ENCODE assay signal across 8 cellular contexts in genomic region chr17:47324224-47325020, GRCh38. TPM values are rescaled to one million over a fixed set of nuclear protein-coding genes. Genes with fewer than 3 reads are reported as not detected.
A peak's percentile ranks its signal among the peaks of the same experiment; 100 is the strongest.
DNase-seq lines count a peak whose midpoint lies in the region; ATAC-seq and TF ChIP-seq lines count a peak whose summit lies in the region.

No MANE protein-coding gene starts in this region.

- peaks cover 5% of the 10 kb centered on the region for H3K9me3 Mint-ChIP-seq in T-helper 2 cell treated with Interferon-gamma antibody and Interleukin-4, amounts not matched to agents 5 μg/mL and 100 μg/mL, for 36 hours

- peak overlapping the region; percentile 91 for H3K4me3 Mint-ChIP-seq in T-helper 2 cell treated with Interferon-gamma antibody and Interleukin-4, amounts not matched to agents 5 μg/mL and 100 μg/mL, for 36 hours

- peaks cover 3% of the 10 kb centered on the region for H3K9me3 ChIP-seq in MG63

- H3K27me3 Mint-ChIP-seq in T-helper 2 cell treated with Interferon-gamma antibody and Interleukin-4, amounts not matched to agents 5 μg/mL and 100 μg/mL, for 36 hours (ENCODE audit: low read depth): peaks cover 22% of the 10 kb centered on the region

- DNase-seq in GM06990 (ENCODE audit: extremely low read depth, insufficient read length): peak; percentile 84
- peak; percentile 66 for DNase-seq in MG63
- DNase-seq in T-helper 2 cell treated with Interferon-gamma antibody and Interleukin-4, amounts not matched to agents 5 μg/mL and 100 μg/mL, for 36 hours (ENCODE audit: low spot score): peak; percentile 52
- no peak for DNase-seq in brain microvascular endothelial cell
- DNase-seq in islet precursor cell: peak; percentile 78
- DNase-seq in stimulated activated CD4-positive, alpha-beta T cell treated with anti-CD3 and anti-CD28 coated beads, Interleukin-2, amount 100 ng/mL, for 24 hours: peak; percentile 51 to 54
- no peak for DNase-seq in A172 (ENCODE audit: low spot score)

- peaks cover 12% of the 10 kb centered on the region for H3K4me1 Mint-ChIP-seq in T-helper 2 cell treated with Interferon-gamma antibody and Interleukin-4, amounts not matched to agents 5 μg/mL and 100 μg/mL, for 36 hours (ENCODE audit: low read depth)

- H3K36me3 ChIP-seq in GM06990 (ENCODE audit: control insufficient read depth, insufficient read depth, low read length) (no peaks in the 10 kb centered on the region), MG63 (no peaks in the 10 kb centered on the region), brain microvascular endothelial cell (replicated peaks) (no peaks in the 10 kb centered on the region)

- H3K36me3 Mint-ChIP-seq in T-helper 2 cell treated with Interferon-gamma antibody and Interleukin-4, amounts not matched to agents 5 μg/mL and 100 μg/mL, for 36 hours (ENCODE audit: low read depth): no peaks in the 10 kb centered on the region

- H3K4me3 ChIP-seq in GM06990 (replicated peaks; ENCODE audit: low read depth, low read length) (peak overlapping the region; percentile 95), MG63 (peak overlapping the region; percentile 67), brain microvascular endothelial cell (ENCODE audit: low read depth, low read length) (peak overlapping the region; percentile 67)

- H3K27me3 ChIP-seq in GM06990 (replicated peaks; ENCODE audit: control insufficient read depth, insufficient read depth, low read length) (no peaks in the 10 kb centered on the region), MG63 (no peaks in the 10 kb centered on the region), brain microvascular endothelial cell (replicated peaks) (no peaks in the 10 kb centered on the region)

- in situ Hi-C loops in brain microvascular endothelial cell (cut with HindIII; ENCODE audit: low pct_ligation_motif_present, low sequenced_read_pairs): no loop called here

- H3K27ac ChIP-seq in brain microvascular endothelial cell: no peak overlapping the region

- no peak for TF ChIP-seq CTCF in GM06990 (IDR thresholded peaks at IDR 0.05; ENCODE audit: insufficient read depth, low read length, poor library complexity, severe bottlenecking)
- no peak for TF ChIP-seq CTCF in brain microvascular endothelial cell (IDR thresholded peaks at IDR 0.05; ENCODE audit: low read depth, low read length, missing control alignments)

- peak overlapping the region; percentile 95 for H3K27ac Mint-ChIP-seq in T-helper 2 cell treated with Interferon-gamma antibody and Interleukin-4, amounts not matched to agents 5 μg/mL and 100 μg/mL, for 36 hours

- ATAC-seq in GM21737 (IDR thresholded peaks at IDR 0.05; ENCODE audit: unreplicated experiment): peak; percentile 23

RNA-seq across cellular contexts. Expression of gene EFCAB13, which starts 0.7 kb away (rescaled TPM):
- 0.05 and 0.30 TPM in 2 replicates for total RNA-seq in MG63 (2014; rRNA removed; shearing (Covaris generic); ENCODE audit: low replicate concordance)
- not detected in 2 replicates for total RNA-seq in A172 (2014; rRNA removed; shearing (Covaris generic))

Comparison
In these comparisons a context has a peak if more than half of its experiments do, and no peak if none do; other contexts are left out.
1. DNase-seq: peak in GM06990 (single experiment), MG63 (single experiment), T-helper 2 cell treated with Interferon-gamma antibody and Interleukin-4, amounts not matched to agents 5 μg/mL and 100 μg/mL, for 36 hours (single experiment), islet precursor cell (single experiment) and stimulated activated CD4-positive, alpha-beta T cell treated with anti-CD3 and anti-CD28 coated beads, Interleukin-2, amount 100 ng/mL, for 24 hours (2 of 2); none in brain microvascular endothelial cell (single experiment) and A172 (single experiment).
2. Peak in every context shown above with its lines, with median percentiles within 50 percentile points of each other: H3K4me3 ChIP-seq.